Comparison of ENCODE assay signal across 8 cellular contexts in genomic region chr16:85416267-85417109, GRCh38.
DNase-seq lines count a peak whose midpoint lies in the region; ATAC-seq and TF ChIP-seq lines count a peak whose summit lies in the region.

No MANE protein-coding gene starts in this region.

- no peaks in the 10 kb centered on the region for H3K36me3 Mint-ChIP-seq in naive B cell

- peaks cover 0 to 4% (median 0%) of the 10 kb centered on the region in 45 donors for H3K27me3 ChIP-seq in dorsolateral prefrontal cortex

- peaks cover 0 to 6% (median 0%) of the 10 kb centered on the region in 3 donors for H3K27me3 Mint-ChIP-seq in naive B cell
- no peaks in the 10 kb centered on the region for H3K27me3 Mint-ChIP-seq in stimulated activated naive CD8-positive, alpha-beta T cell treated with anti-CD3 and anti-CD28 coated beads, Interleukin-15, amount 100 ng/mL, for 72 hours

- ATAC-seq in naive B cell (ENCODE audit: low read depth in 2 of 2) (peak; percentile 83 to 85), GM18873 (IDR thresholded peaks at IDR 0.05; ENCODE audit: low FRiP score, unreplicated experiment) (no peak)
- ATAC-seq in stimulated activated naive CD8-positive, alpha-beta T cell treated with anti-CD3 and anti-CD28 coated beads, Interleukin-15, amount 100 ng/mL, for 72 hours = peak; percentile 72

- peaks cover 0 to 12% (median 4%) of the 10 kb centered on the region in 7 donors for H3K9me3 Mint-ChIP-seq in naive B cell
- H3K9me3 Mint-ChIP-seq in stimulated activated naive CD8-positive, alpha-beta T cell treated with anti-CD3 and anti-CD28 coated beads, Interleukin-15, amount 100 ng/mL, for 72 hours = peaks cover 0 to 19% of the 10 kb centered on the region in 2 donors

- DNase-seq in NCI-H1105 treated with DMSO at 0.1 percent for 48 hours (lab: John Stamatoyannopoulos, UW) = peak; percentile 41
- no peak for DNase-seq in NCI-H1105 (lab: John Stamatoyannopoulos, UW)
- peak; percentile 51 for DNase-seq in NCI-H2171 (lab: John Stamatoyannopoulos, UW)
- peak; percentile 88 for DNase-seq in activated CD4-positive, alpha-beta T cell treated with anti-CD3 and anti-CD28 coated beads for 48 hours
- DNase-seq in dorsolateral prefrontal cortex = peak in 6 of 10 donors; percentile 18 to 51 (median 34)
- DNase-seq in naive B cell = peak; percentile 75
- DNase-seq in stimulated activated naive CD8-positive, alpha-beta T cell treated with anti-CD3 and anti-CD28 coated beads, Interleukin-15, amount 100 ng/mL, for 72 hours = peak; percentile 75 to 79

- intact Hi-C loops in dorsolateral prefrontal cortex (cut with DNase I) = loop anchor here in 1 of 2 donors (5.0 kb wide), 1 partner anchor 94 kb away; no protein-coding TSS in a partner anchor

- peak overlapping the region in 1 of 59 donors; percentile 55 for H3K27ac ChIP-seq in dorsolateral prefrontal cortex

- H3K4me3 Mint-ChIP-seq in naive B cell = peak overlapping the region in 4 of 8 donors; percentile 40 to 68 (median 48)
- H3K4me3 Mint-ChIP-seq in stimulated activated naive CD8-positive, alpha-beta T cell treated with anti-CD3 and anti-CD28 coated beads, Interleukin-15, amount 100 ng/mL, for 72 hours = no peak overlapping the region

- peak in 52 of 56 donors; percentile 15 to 64 (median 48) for TF ChIP-seq CTCF in dorsolateral prefrontal cortex (IDR thresholded peaks at IDR 0.05 in 54 of 56, conservative IDR thresholded peaks at IDR 0.05 in 2 of 56; ENCODE audit: low read depth in 1 of 56, partially characterized antibody in 56 of 56)

- H3K4me1 Mint-ChIP-seq in naive B cell = peaks cover 0 to 3% (median 0%) of the 10 kb centered on the region in 3 donors
- H3K4me1 Mint-ChIP-seq in stimulated activated naive CD8-positive, alpha-beta T cell treated with anti-CD3 and anti-CD28 coated beads, Interleukin-15, amount 100 ng/mL, for 72 hours = peaks cover 32% of the 10 kb centered on the region

- no peak overlapping the region for H3K4me3 ChIP-seq in dorsolateral prefrontal cortex

- H3K27ac Mint-ChIP-seq in naive B cell = peak overlapping the region in 1 of 6 donors; percentile 47
- no peak overlapping the region for H3K27ac Mint-ChIP-seq in stimulated activated naive CD8-positive, alpha-beta T cell treated with anti-CD3 and anti-CD28 coated beads, Interleukin-15, amount 100 ng/mL, for 72 hours
